In the genomic region with DNA sequence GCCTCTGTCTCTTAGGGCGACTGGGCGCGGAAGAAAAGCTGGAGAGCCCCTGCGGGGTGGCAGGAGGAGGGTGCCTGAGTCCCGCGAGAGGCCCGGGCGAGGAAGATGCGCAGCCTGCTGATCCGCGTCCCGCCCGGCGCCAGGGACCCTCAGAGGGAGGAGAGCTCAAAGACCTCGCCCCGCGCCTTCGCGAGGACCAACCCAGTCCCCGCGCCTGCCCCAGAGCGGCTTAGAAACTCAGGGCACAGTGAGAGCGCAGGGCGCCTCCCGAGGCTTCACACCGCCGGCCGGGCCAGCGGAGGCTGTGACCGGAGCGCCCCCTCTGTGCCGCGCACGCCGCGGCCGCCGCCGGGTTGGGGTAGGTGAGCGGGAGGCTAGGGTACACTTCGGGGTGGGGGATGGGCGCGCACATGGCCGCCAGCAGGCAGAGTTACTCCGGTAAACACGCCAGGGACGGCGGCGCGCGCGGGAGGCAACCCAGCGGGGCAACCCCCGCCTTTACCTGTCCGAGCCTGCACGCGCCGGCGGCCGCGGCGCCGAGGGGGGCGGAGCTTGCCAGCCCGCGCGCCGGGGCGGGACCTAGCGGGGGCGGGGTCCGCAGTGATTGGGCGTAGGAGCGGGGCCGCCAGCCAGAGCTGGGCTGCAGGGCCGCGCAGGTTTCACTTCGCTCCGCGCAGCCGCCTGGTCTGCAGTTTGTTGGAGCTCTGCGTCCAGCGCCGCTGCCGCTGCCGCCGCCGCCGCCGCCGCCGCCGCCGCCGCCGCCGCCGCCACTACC, we compare ENCODE assay signal across 8 cellular contexts. TPM values are rescaled to one million over a fixed set of nuclear protein-coding genes. Genes with fewer than 3 reads are reported as not detected.
DNase-seq lines count a peak whose midpoint lies in the region; ATAC-seq and TF ChIP-seq lines count a peak whose summit lies in the region.

Gene BCL2L11 (plus strand): TSS at position 662 of the 775 bp plus-strand sequence. CDS start 2,832 bp downstream, outside the sequence.

- H3K4me1 Mint-ChIP-seq in activated CD4-positive, alpha-beta T cell treated with anti-CD3 and anti-CD28 coated beads, Interleukin-2, amount 10 ng/mL, durations not matched to agents 24 days and 14 days, result peaks cover 44% of the 10 kb centered on the region

- peaks cover 3 to 10% (median 8%) of the 10 kb centered on the region in 4 donors for H3K36me3 ChIP-seq in liver (ENCODE audit: control insufficient read depth in 4 of 4, insufficient read depth in 3 of 4, low read depth in 1 of 4, low read length in 3 of 4)

- peak within 1 kb of the TSS; percentile 78 to 84 for H3K9ac ChIP-seq in liver (ENCODE audit: low read depth in 1 of 2, low read length in 2 of 2)

- H3K27me3 ChIP-seq in liver (ENCODE audit: control insufficient read depth in 4 of 4, insufficient read depth in 4 of 4, low read length in 3 of 4), result no peaks in the 10 kb centered on the region

- no peak for TF ChIP-seq RAD21 in liver (IDR thresholded peaks at IDR 0.05)

- no peak for TF ChIP-seq CTCF in liver (IDR thresholded peaks at IDR 0.05; ENCODE audit: low read depth, low read length, missing input control)

- H3K4me3 ChIP-seq in liver (ENCODE audit: low read depth in 1 of 3, low read length in 3 of 3), result peak within 1 kb of the TSS; percentile 90 to 94 (median 93)

- peaks cover 9 to 44% (median 31%) of the 10 kb centered on the region in 4 donors for H3K4me1 ChIP-seq in liver (ENCODE audit: control insufficient read depth in 4 of 4, insufficient read depth in 4 of 4, low read length in 3 of 4)

- ATAC-seq in GM19328 (IDR thresholded peaks at IDR 0.05; ENCODE audit: unreplicated experiment) (peak; percentile 64), HG03469 (IDR thresholded peaks at IDR 0.05; ENCODE audit: unreplicated experiment) (peak; percentile 27)

- intact Hi-C loops in activated CD4-positive, alpha-beta T cell treated with anti-CD3 and anti-CD28 coated beads, Interleukin-2, amount 10 ng/mL, durations not matched to agents 24 days and 14 days (cut with micrococcal nuclease), result loop anchor here (5.0 kb wide), 1 partner anchor 47 kb away; no protein-coding TSS in a partner anchor

- H3K27me3 Mint-ChIP-seq in activated CD4-positive, alpha-beta T cell treated with anti-CD3 and anti-CD28 coated beads, Interleukin-2, amount 10 ng/mL, durations not matched to agents 24 days and 14 days, result peaks cover 20% of the 10 kb centered on the region

- no peaks in the 10 kb centered on the region for H3K9me3 Mint-ChIP-seq in activated CD4-positive, alpha-beta T cell treated with anti-CD3 and anti-CD28 coated beads, Interleukin-2, amount 10 ng/mL, durations not matched to agents 24 days and 14 days

- peak within 1 kb of the TSS; percentile 93 for H3K27ac Mint-ChIP-seq in activated CD4-positive, alpha-beta T cell treated with anti-CD3 and anti-CD28 coated beads, Interleukin-2, amount 10 ng/mL, durations not matched to agents 24 days and 14 days

- peak within 1 kb of the TSS; percentile 89 to 93 for H3K27ac ChIP-seq in liver (ENCODE audit: low read depth in 1 of 2, low read length in 2 of 2)

- DNase-seq in C1 segment of cervical spinal cord (lab: John Stamatoyannopoulos, UW), result peak; percentile 15 to 85 (median 68)
- peak; percentile 83 to 100 for DNase-seq in NCI-H526 (lab: John Stamatoyannopoulos, UW)
- peak; percentile 98 for DNase-seq in activated CD4-positive, alpha-beta T cell treated with anti-CD3 and anti-CD28 coated beads, Interleukin-2, amount 10 ng/mL, durations not matched to agents 24 days and 14 days
- peak; percentile 78 for DNase-seq in dedifferentiated amniotic fluid mesenchymal stem cell (ENCODE audit: extremely low spot score)
- DNase-seq in stimulated activated CD4-positive, alpha-beta T cell treated with anti-CD3 and anti-CD28 coated beads, Interleukin-4, amount 100 ng/mL, for 1 hour, result peak; percentile 91

- H3K36me3 Mint-ChIP-seq in activated CD4-positive, alpha-beta T cell treated with anti-CD3 and anti-CD28 coated beads, Interleukin-2, amount 10 ng/mL, durations not matched to agents 24 days and 14 days (ENCODE audit: low read depth), result peaks cover 42% of the 10 kb centered on the region

- peaks cover 0 to 5% (median 1%) of the 10 kb centered on the region in 4 donors for H3K9me3 ChIP-seq in liver (ENCODE audit: control insufficient read depth in 4 of 4, low read length in 3 of 4)

- under 1% methylated on average over 98 of the region's 98 CpGs for WGBS in liver

- peak within 1 kb of the TSS; percentile 96 for H3K4me3 Mint-ChIP-seq in activated CD4-positive, alpha-beta T cell treated with anti-CD3 and anti-CD28 coated beads, Interleukin-2, amount 10 ng/mL, durations not matched to agents 24 days and 14 days

TF ChIP-seq in liver, 16 proteins besides CTCF, POLR2A, EP300 and RAD21:
- TF ChIP-seq TAF1 (conservative IDR thresholded peaks at IDR 0.05) (peak; percentile 91), GABPA (IDR thresholded peaks at IDR 0.05 in 1 of 2, conservative IDR thresholded peaks at IDR 0.05 in 1 of 2) (no peak), JUND (IDR thresholded peaks at IDR 0.05) (no peak), YY1 (IDR thresholded peaks at IDR 0.05) (peak; percentile 34), FOXA2 (IDR thresholded peaks at IDR 0.05) (peak; percentile 6), HNF4G (IDR thresholded peaks at IDR 0.05) (no peak), ATF3 (IDR thresholded peaks at IDR 0.05) (no peak), EGR1 (IDR thresholded peaks at IDR 0.05; ENCODE audit: low read depth in 2 of 2) (no peak), REST (IDR thresholded peaks at IDR 0.05) (peak; percentile 55), RXRA (IDR thresholded peaks at IDR 0.05) (peak in 1 of 2 donors; percentile 10)
- TF ChIP-seq, protein P1, sequence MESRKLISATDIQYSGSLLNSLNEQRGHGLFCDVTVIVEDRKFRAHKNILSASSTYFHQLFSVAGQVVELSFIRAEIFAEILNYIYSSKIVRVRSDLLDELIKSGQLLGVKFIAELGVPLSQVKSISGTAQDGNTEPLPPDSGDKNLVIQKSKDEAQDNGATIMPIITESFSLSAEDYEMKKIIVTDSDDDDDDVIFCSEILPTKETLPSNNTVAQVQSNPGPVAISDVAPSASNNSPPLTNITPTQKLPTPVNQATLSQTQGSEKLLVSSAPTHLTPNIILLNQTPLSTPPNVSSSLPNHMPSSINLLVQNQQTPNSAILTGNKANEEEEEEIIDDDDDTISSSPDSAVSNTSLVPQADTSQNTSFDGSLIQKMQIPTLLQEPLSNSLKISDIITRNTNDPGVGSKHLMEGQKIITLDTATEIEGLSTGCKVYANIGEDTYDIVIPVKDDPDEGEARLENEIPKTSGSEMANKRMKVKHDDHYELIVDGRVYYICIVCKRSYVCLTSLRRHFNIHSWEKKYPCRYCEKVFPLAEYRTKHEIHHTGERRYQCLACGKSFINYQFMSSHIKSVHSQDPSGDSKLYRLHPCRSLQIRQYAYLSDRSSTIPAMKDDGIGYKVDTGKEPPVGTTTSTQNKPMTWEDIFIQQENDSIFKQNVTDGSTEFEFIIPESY (IDR thresholded peaks at IDR 0.05), result no peak
TF ChIP-seq in liver: peak in this region for 5.

RNA-seq across cellular contexts. Expression of gene BCL2L11, which starts in this region (rescaled TPM):
- 193 and 219 TPM in 2 replicates for total RNA-seq in activated CD4-positive, alpha-beta T cell treated with anti-CD3 and anti-CD28 coated beads, Interleukin-2, amount 10 ng/mL, durations not matched to agents 24 days and 14 days
- 10 to 100 TPM; 19.4 to 19.5 TPM for total RNA-seq in liver
- polyA plus RNA-seq in liver, result 1 to 10 TPM; 5.0 TPM

Comparison
In these comparisons a context has a peak if more than half of its experiments do, and no peak if none do; other contexts are left out.
1. Peak in every context shown above with its lines: DNase-seq, ATAC-seq, H3K4me3 ChIP-seq and H3K27ac ChIP-seq.